In genomic region chr19:56554272-56554869, GRCh38 we compare ENCODE assay signal across 25 cellular contexts. TPM values are rescaled to one million over a fixed set of nuclear protein-coding genes. Genes with fewer than 3 reads are reported as not detected.
DNase-seq lines count a peak whose midpoint lies in the region; ATAC-seq, FAIRE-seq and TF ChIP-seq lines count a peak whose summit lies in the region.
"Had no signal": no experiment of that assay in that cellular context is flagged by ENCODE, and none has a peak within 500 bp of the region (broad histone marks: within the 10 kb centered on the region; RNA-seq: fewer than 3 reads in every experiment).

No MANE protein-coding gene starts in this region.

- no peak overlapping the region for H3K23ac ChIP-seq in mesendoderm (ENCODE audit: low read length)

- H3K4me3 ChIP-seq in liver (ENCODE audit: low read depth in 1 of 3, low read length in 3 of 3): peak overlapping the region in 2 of 3 donors; percentile 27 to 59
- no peak overlapping the region for H3K4me3 ChIP-seq in right lobe of liver
- peak overlapping the region; percentile 18 to 20 for H3K4me3 ChIP-seq in duodenal mucosa (ENCODE audit: low read depth in 1 of 2, low read length in 2 of 2)
- peak overlapping the region; percentile 17 for H3K4me3 ChIP-seq in mesendoderm (ENCODE audit: low read length)
- H3K4me3 ChIP-seq: K562, PC-9 had no signal

- no peak for TF ChIP-seq RAD21 in liver (IDR thresholded peaks at IDR 0.05)

- peaks cover 8 to 37% (median 30%) of the 10 kb centered on the region in 4 donors for H3K36me3 ChIP-seq in liver (ENCODE audit: control insufficient read depth in 4 of 4, insufficient read depth in 3 of 4, low read depth in 1 of 4, low read length in 3 of 4)
- peaks cover 0 to 17% (median 2%) of the 10 kb centered on the region in 4 donors for H3K36me3 ChIP-seq in right lobe of liver
- peaks cover 26 to 30% of the 10 kb centered on the region in 2 donors for H3K36me3 ChIP-seq in duodenal mucosa (ENCODE audit: control insufficient read depth in 1 of 2, insufficient read depth in 2 of 2, low read length in 2 of 2)
- H3K36me3 ChIP-seq in mesendoderm (ENCODE audit: control insufficient read depth, insufficient read depth, low read length): peaks cover 5% of the 10 kb centered on the region

- H2BK5ac ChIP-seq in mesendoderm (ENCODE audit: low read length): no peak overlapping the region

- H3K9ac ChIP-seq in liver (ENCODE audit: low read depth in 1 of 2, low read length in 2 of 2) (no peak overlapping the region), duodenal mucosa (ENCODE audit: low read depth in 1 of 2, low read length in 2 of 2) (no peak overlapping the region), mesendoderm (ENCODE audit: low read length) (no peak overlapping the region)

- no peak overlapping the region for H4K5ac ChIP-seq in mesendoderm (ENCODE audit: low read length)

- H3K56ac ChIP-seq in mesendoderm (ENCODE audit: low read length): no peak overlapping the region

- no peak overlapping the region for H2AK5ac ChIP-seq in mesendoderm (ENCODE audit: low read length)

- intact Hi-C loops in right lobe of liver (cut with DNase I): no loop called here

- no peak for ATAC-seq in right lobe of liver
- ATAC-seq: HepG2, K562 had no signal

- no peaks in the 10 kb centered on the region for H3K79me1 ChIP-seq in mesendoderm (ENCODE audit: low read length)

- H3K27ac ChIP-seq in liver (ENCODE audit: low read depth in 1 of 2, low read length in 2 of 2): no peak overlapping the region
- no peak overlapping the region for H3K27ac ChIP-seq in right lobe of liver
- no peak overlapping the region for H3K27ac ChIP-seq in duodenal mucosa (ENCODE audit: low read depth, low read length)
- no peak overlapping the region for H3K27ac ChIP-seq in mesendoderm (ENCODE audit: low read depth, low read length)
- H3K27ac ChIP-seq: PC-9 had no signal

- no peak overlapping the region for H4K8ac ChIP-seq in mesendoderm (ENCODE audit: low read depth, low read length)

- H3K4me1 ChIP-seq in liver (ENCODE audit: control insufficient read depth in 4 of 4, insufficient read depth in 4 of 4, low read length in 3 of 4): no peaks in the 10 kb centered on the region
- H3K4me1 ChIP-seq in right lobe of liver: no peaks in the 10 kb centered on the region
- H3K4me1 ChIP-seq in duodenal mucosa (ENCODE audit: control insufficient read depth in 1 of 2, insufficient read depth in 2 of 2, low read length in 2 of 2): no peaks in the 10 kb centered on the region
- H3K4me1 ChIP-seq in mesendoderm (ENCODE audit: control insufficient read depth, low read depth, low read length): no peaks in the 10 kb centered on the region

- H3K18ac ChIP-seq in mesendoderm (ENCODE audit: low read length): no peak overlapping the region

- TF ChIP-seq CTCF in liver (IDR thresholded peaks at IDR 0.05; ENCODE audit: low read depth, low read length, missing input control): no peak
- no peak for TF ChIP-seq CTCF in right lobe of liver (IDR thresholded peaks at IDR 0.05)

- no peak overlapping the region for H3K4me2 ChIP-seq in mesendoderm (ENCODE audit: low read length)
- H3K4me2 ChIP-seq: PC-9 had no signal

- TF ChIP-seq POLR2A in right lobe of liver (IDR thresholded peaks at IDR 0.05): no peak

- no peak overlapping the region for H2BK120ac ChIP-seq in mesendoderm (ENCODE audit: low read depth, low read length)

- H3K4ac ChIP-seq in mesendoderm (ENCODE audit: low read depth, low read length): no peak overlapping the region

- DNase-seq in right lobe of liver: no peak
- peak; percentile 22 for DNase-seq in mesendoderm
- DNase-seq in H4 (ENCODE audit: low spot score): no peak
- no peak for DNase-seq in inferior parietal cortex (ENCODE audit: extremely low spot score)
- DNase-seq in frontal cortex (ENCODE audit: low spot score in 2 of 2): no peak
- DNase-seq in NCI-H82 treated with DMSO at 0.1 percent for 48 hours (lab: John Stamatoyannopoulos, UW; ENCODE audit: unreplicated experiment): no peak
- DNase-seq: 8988T, DMS53, GDM1, H7, HFFc6, NCI-H1092, NCI-H1436, NCI-H1930, NCI-H510A, PC-9, RPMI8226, SHP77 had no signal

- no peaks in the 10 kb centered on the region for H3K27me3 ChIP-seq in liver (ENCODE audit: control insufficient read depth in 4 of 4, insufficient read depth in 4 of 4, low read length in 3 of 4)
- H3K27me3 ChIP-seq in right lobe of liver: no peaks in the 10 kb centered on the region
- no peaks in the 10 kb centered on the region for H3K27me3 ChIP-seq in duodenal mucosa (ENCODE audit: control insufficient read depth in 1 of 2, insufficient read depth in 2 of 2, low read length in 2 of 2)
- no peaks in the 10 kb centered on the region for H3K27me3 ChIP-seq in mesendoderm (ENCODE audit: insufficient read depth, low read length, poor library complexity)

- FAIRE-seq in frontal cortex (lab: Jason Lieb, UNC): no peak
- FAIRE-seq: D721Med, GM18507, GM19239, HepG2, K562 had no signal

- no peaks in the 10 kb centered on the region for H3K79me2 ChIP-seq in mesendoderm (ENCODE audit: control insufficient read depth, insufficient read depth, low read length)

- H3K9me3 ChIP-seq in liver (ENCODE audit: control insufficient read depth in 4 of 4, low read length in 3 of 4): peaks cover 33 to 91% (median 64%) of the 10 kb centered on the region in 4 donors
- peaks cover 3 to 76% (median 5%) of the 10 kb centered on the region in 4 donors for H3K9me3 ChIP-seq in right lobe of liver
- peaks cover 76 to 88% of the 10 kb centered on the region in 2 donors for H3K9me3 ChIP-seq in duodenal mucosa (ENCODE audit: control insufficient read depth in 1 of 2, low read length in 2 of 2)

- 98% methylated on average over 6 of the region's 6 CpGs for WGBS in liver
- WGBS in right lobe of liver (ENCODE audit: insufficient coverage, low coverage, low lambda C conversion rate, missing lambda C conversion rate): 77% methylated on average over 5 of the region's 6 CpGs
- WGBS in mesendoderm (ENCODE audit: extremely low coverage, insufficient coverage, low lambda C conversion rate): no CpG with 5 or more reads among the region's 6 CpGs

- no peak overlapping the region for H2BK15ac ChIP-seq in mesendoderm (replicated peaks; ENCODE audit: low read depth)

TF ChIP-seq in liver, 16 proteins besides CTCF, POLR2A, EP300 and RAD21 (continues in another document):
- no peak for TF ChIP-seq HNF4A (conservative IDR thresholded peaks at IDR 0.05)
- no peak for TF ChIP-seq HNF4G (IDR thresholded peaks at IDR 0.05)
- no peak for TF ChIP-seq FOXA2 (IDR thresholded peaks at IDR 0.05)
- no peak for TF ChIP-seq YY1 (IDR thresholded peaks at IDR 0.05)
- no peak for TF ChIP-seq EGR1 (IDR thresholded peaks at IDR 0.05; ENCODE audit: low read depth in 2 of 2)
- TF ChIP-seq ZBTB33 (IDR thresholded peaks at IDR 0.05): no peak
- TF ChIP-seq RXRA (IDR thresholded peaks at IDR 0.05): no peak
- TF ChIP-seq MAX (IDR thresholded peaks at IDR 0.05): no peak
- no peak for TF ChIP-seq FOXA1 (IDR thresholded peaks at IDR 0.05)

RNA-seq across cellular contexts. Expression of gene ZNF470, which starts 12.9 kb away (rescaled TPM):
- total RNA-seq in liver (1 to 10 TPM; 1.8 to 2.8 TPM), right lobe of liver (1 to 10 TPM; 1.2 to 5.7 (median 2.9) TPM), frontal cortex (15.1 TPM)
- 1 to 10 TPM in 1 of 2 donors, under 1 TPM in 1; 0.95 to 1.3 TPM for polyA plus RNA-seq in liver
- polyA plus RNA-seq in mesendoderm (2013, experiment 1 of 2): 4.7 TPM
- polyA plus RNA-seq in mesendoderm (2013, experiment 2 of 2): 4.6 TPM
- 0.68 and 1.6 TPM in 2 replicates for total RNA-seq in H4 (2014; rRNA removed; shearing (Covaris generic))
- total RNA-seq: HepG2, K562 had no signal
- polyA plus RNA-seq: HepG2 had no signal

RNA-seq across cellular contexts. Expression of gene ZFP28, which starts 15.6 kb away (rescaled TPM):
- total RNA-seq in liver: 1 to 10 TPM; 1.2 to 1.3 TPM
- polyA plus RNA-seq in liver: under 1 TPM; 0.47 TPM
- total RNA-seq in right lobe of liver: 1 to 10 TPM in 1 of 6 experiments, under 1 TPM in 5; 0.53 to 2.6 (median 0.77) TPM
- polyA plus RNA-seq in mesendoderm (2013, experiment 1 of 2): 5.8 TPM
- 5.9 TPM for polyA plus RNA-seq in mesendoderm (2013, experiment 2 of 2)
- total RNA-seq in H4 (2014; rRNA removed; shearing (Covaris generic)): 3.9 and 4.7 TPM in 2 replicates
- total RNA-seq in frontal cortex: 35.5 TPM
- total RNA-seq: HepG2, K562 had no signal
- polyA plus RNA-seq: HepG2 had no signal

RNA-seq across cellular contexts. Expression of gene ZNF71, which starts 40.7 kb away (rescaled TPM):
- 1 to 10 TPM; 2.2 to 3.4 TPM for total RNA-seq in liver
- polyA plus RNA-seq in liver: 1 to 10 TPM in 1 of 2 donors, under 1 TPM in 1; 0.46 to 1.4 TPM
- total RNA-seq in right lobe of liver: 1 to 10 TPM in 4 of 6 experiments, under 1 TPM in 2; 0.90 to 2.8 (median 1.5) TPM
- polyA plus RNA-seq in mesendoderm (2013, experiment 1 of 2): 6.2 TPM
- 6.3 TPM for polyA plus RNA-seq in mesendoderm (2013, experiment 2 of 2)
- 11.5 and 13.2 TPM in 2 replicates for total RNA-seq in H4 (2014; rRNA removed; shearing (Covaris generic))
- 14.7 TPM for total RNA-seq in frontal cortex

RNA-seq across cellular contexts. Expression of gene ZNF471, which starts 46.7 kb away (rescaled TPM):
- 1 to 10 TPM; 1.0 to 2.3 TPM for total RNA-seq in liver
- polyA plus RNA-seq in liver: under 1 TPM; 0.77 to 0.89 TPM
- 1 to 10 TPM; 1.1 to 3.6 (median 2.2) TPM for total RNA-seq in right lobe of liver
- polyA plus RNA-seq in mesendoderm (2013, experiment 1 of 2): 0.63 TPM
- polyA plus RNA-seq in mesendoderm (2013, experiment 2 of 2): 0.81 TPM
- total RNA-seq in H4 (2014; rRNA removed; shearing (Covaris generic)): 1.4 and 1.6 TPM in 2 replicates
- 12.6 TPM for total RNA-seq in frontal cortex
- total RNA-seq: H7, HepG2, K562 had no signal
- polyA plus RNA-seq: HepG2, K562 had no signal

Comparison
In these comparisons a context has a peak if more than half of its experiments do, and no peak if none do; other contexts are left out.
1. H3K4me3 ChIP-seq: peak in liver (2 of 3), duodenal mucosa (2 of 2) and mesendoderm (single experiment); none in right lobe of liver (0 of 3).